2 cellular contexts compared by ENCODE assay signal in genomic region chr5:157387164-157387563, GRCh38.
TF ChIP-seq lines count a peak whose summit lies in the region.

No MANE protein-coding gene starts in this region.

TF ChIP-seq in SK-N-SH, 30 proteins besides CTCF, POLR2A, EP300 and RAD21:
- TF ChIP-seq ZBTB33 (IDR thresholded peaks at IDR 0.05; ENCODE audit: borderline replicate concordance, low read depth) (no peak), NFIC (IDR thresholded peaks at IDR 0.05; ENCODE audit: borderline replicate concordance) (no peak), RCOR1 (IDR thresholded peaks at IDR 0.05; ENCODE audit: low read length) (no peak), RFX5 (IDR thresholded peaks at IDR 0.05; ENCODE audit: low read length) (no peak), FOXJ3 (CRISPR knock-in tag; IDR thresholded peaks at IDR 0.05) (no peak), GATA2 (CRISPR knock-in tag; IDR thresholded peaks at IDR 0.05) (no peak), IRF3 (IDR thresholded peaks at IDR 0.05; ENCODE audit: low read depth, low read length) (no peak), MAX (IDR thresholded peaks at IDR 0.05; ENCODE audit: low read depth) (no peak), FOXM1 (IDR thresholded peaks at IDR 0.05; ENCODE audit: low read depth) (no peak), MXI1 (IDR thresholded peaks at IDR 0.05; ENCODE audit: low read depth, low read length) (no peak), YY1 (IDR thresholded peaks at IDR 0.05; ENCODE audit: low read depth) (no peak), POLR2AphosphoS5 (IDR thresholded peaks at IDR 0.05; ENCODE audit: low read depth, low read length) (no peak), NRF1 (IDR thresholded peaks at IDR 0.05; ENCODE audit: low read depth, low read length) (no peak)

TF ChIP-seq in SK-N-SH treated with all-trans-retinoic acid at 6 μM for 48 hours, 23 proteins besides CTCF, POLR2A, EP300 and RAD21 (continued from another document):
- no peak for TF ChIP-seq POU6F1 (CRISPR knock-in tag; IDR thresholded peaks at IDR 0.05; ENCODE audit: borderline replicate concordance, low read depth)
